Comparison of ENCODE assay signal across 17 cellular contexts in the genomic region with DNA sequence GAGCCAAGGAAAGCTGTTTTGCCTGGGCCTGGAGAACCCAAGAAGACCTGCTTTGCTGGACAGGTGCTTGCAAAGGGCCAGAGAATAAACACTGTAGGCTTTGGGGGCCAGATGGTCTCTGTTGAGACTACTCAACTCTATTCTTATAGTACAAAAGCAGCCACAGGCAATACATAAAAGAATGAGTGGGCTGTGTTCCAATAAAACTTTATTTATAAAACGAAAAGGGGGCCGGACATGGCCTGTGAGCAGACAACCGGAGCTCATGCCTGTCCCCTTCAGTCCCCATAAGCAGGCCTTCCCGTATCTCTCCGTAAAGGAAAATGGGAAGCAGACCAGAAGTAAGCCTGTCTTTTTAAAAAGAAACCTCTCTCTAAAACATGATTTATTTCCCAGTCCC.
"Had no signal": no experiment of that assay in that cellular context is flagged by ENCODE, and none has a peak within 500 bp of the region (broad histone marks: within the 10 kb centered on the region; RNA-seq: fewer than 3 reads in every experiment).

No MANE protein-coding gene starts in this region.

- ATAC-seq: heart left ventricle; stimulated activated naive CD8-positive, alpha-beta T cell treated with anti-CD3 and anti-CD28 coated beads, Interleukin-15, Interleukin-2, amounts not matched to agents 100 U/mL and 50 U/mL, for 24 hours had no signal

- H3K9me3 ChIP-seq: heart left ventricle, neutrophil, suprapubic skin, thyroid gland had no signal

- H3K36me3 ChIP-seq: heart left ventricle, neutrophil, suprapubic skin, thyroid gland had no signal

- H3K36me3 Mint-ChIP-seq: naive B cell, type B pancreatic cell had no signal

- H3K9me3 Mint-ChIP-seq: naive B cell, nephron progenitor cell, type B pancreatic cell had no signal

- H3K4me3 ChIP-seq: coronary artery, heart left ventricle, suprapubic skin, thyroid gland had no signal

- DNase-seq: effector CD4-positive, alpha-beta T cell; foreskin melanocyte; heart left ventricle; hippocampal formation; kidney glomerular epithelial cell; mesendoderm; naive B cell; posterior cingulate gyrus; small intestine; stimulated activated CD4-positive, alpha-beta T cell treated with anti-CD3 and anti-CD28 coated beads, Interleukin-2, amount 100 ng/mL, for 48 hours; stimulated activated naive CD8-positive, alpha-beta T cell treated with anti-CD3 and anti-CD28 coated beads, Interleukin-15, Interleukin-2, amounts not matched to agents 100 U/mL and 50 U/mL, for 24 hours; thyroid gland had no signal

- FAIRE-seq: small intestine had no signal

- H3K4me3 Mint-ChIP-seq: nephron progenitor cell, type B pancreatic cell had no signal

- H3K27me3 ChIP-seq: heart left ventricle, suprapubic skin, thyroid gland had no signal

- H3K27me3 Mint-ChIP-seq: naive B cell, type B pancreatic cell had no signal

- H3K27ac Mint-ChIP-seq: type B pancreatic cell had no signal

- H3K27ac ChIP-seq: neutrophil, suprapubic skin, thyroid gland had no signal
